Comparison of ENCODE assay signal across 1 cellular context in genomic region chr9:126376311-126376902, GRCh38.
TF ChIP-seq lines count a peak whose summit lies in the region.

No MANE protein-coding gene starts in this region.

TF ChIP-seq in H1, 55 proteins besides CTCF, POLR2A, EP300 and RAD21:
- TF ChIP-seq RXRA (IDR thresholded peaks at IDR 0.05; ENCODE audit: insufficient read depth, low read depth, low read length): no peak
- TF ChIP-seq ASH2L (IDR thresholded peaks at IDR 0.05; ENCODE audit: low read length): peak; percentile 41
TF ChIP-seq in H1: peak in this region for 1.
